8 cellular contexts compared by ENCODE assay signal in the genomic region with DNA sequence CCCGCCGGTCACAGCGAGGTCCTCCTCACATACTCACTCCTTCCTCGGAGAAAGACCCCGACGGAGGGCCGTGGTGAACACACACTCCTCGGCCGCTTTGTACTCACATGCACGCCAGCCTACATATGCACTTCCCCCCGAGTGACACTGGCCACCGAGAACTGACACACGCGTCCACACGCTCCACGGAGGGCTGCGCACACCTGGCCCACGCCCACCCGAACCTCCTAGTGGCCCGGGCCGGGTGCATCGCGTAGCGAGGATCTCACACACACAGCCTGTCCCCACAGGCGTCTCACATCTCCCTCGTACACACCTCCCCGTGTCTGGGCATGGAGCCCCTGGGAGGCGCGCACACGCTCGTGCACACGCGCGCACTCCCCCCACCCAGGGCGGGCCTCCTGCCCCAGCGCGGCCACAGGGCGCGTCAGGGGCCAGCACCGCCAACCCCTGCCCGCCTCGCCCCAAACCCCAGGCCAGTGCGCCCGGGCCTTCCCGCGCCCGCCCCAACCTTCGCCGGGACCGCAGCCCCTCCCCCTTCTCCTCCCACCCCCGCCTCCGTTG.
DNase-seq lines count a peak whose midpoint lies in the region; ATAC-seq and TF ChIP-seq lines count a peak whose summit lies in the region.

No MANE protein-coding gene starts in this region.

- peak; percentile 54 for DNase-seq in activated CD8-positive, alpha-beta memory T cell treated with anti-CD3 and anti-CD28 coated beads, Interleukin-2, amount 50 U/mL, for 48 hours
- DNase-seq in activated CD8-positive, alpha-beta memory T cell treated with anti-CD3 and anti-CD28 coated beads for 24 hours, result no peak
- peak in 33 of 42 donors; percentile 15 to 62 (median 32) for DNase-seq in head of caudate nucleus
- DNase-seq in pons (ENCODE audit: low spot score), result peak; percentile 42
- DNase-seq in activated gamma-delta T cell (lab: John Stamatoyannopoulos, UW), result no peak

- ATAC-seq in GM21717 (IDR thresholded peaks at IDR 0.05; ENCODE audit: unreplicated experiment) (no peak), HG03159 (IDR thresholded peaks at IDR 0.05; ENCODE audit: unreplicated experiment) (no peak)

- intact Hi-C loops in head of caudate nucleus (cut with DNase I), result no loop called here

- TF ChIP-seq CTCF in WI38 (IDR thresholded peaks at IDR 0.05; ENCODE audit: low read depth, low read length), result no peak

- H3K4me3 ChIP-seq in WI38 (ENCODE audit: low read depth, low read length), result peak overlapping the region; percentile 44

Comparison
In these comparisons a context has a peak if more than half of its experiments do, and no peak if none do; other contexts are left out.
1. DNase-seq: peak in activated CD8-positive, alpha-beta memory T cell treated with anti-CD3 and anti-CD28 coated beads, Interleukin-2, amount 50 U/mL, for 48 hours (single experiment), head of caudate nucleus (33 of 42) and pons (single experiment); none in activated CD8-positive, alpha-beta memory T cell treated with anti-CD3 and anti-CD28 coated beads for 24 hours (single experiment) and activated gamma-delta T cell (single experiment).